ENCODE assay signal across 2 cellular contexts in genomic region chr11:78213526-78214330, GRCh38.
TF ChIP-seq lines count a peak whose summit lies in the region.

No MANE protein-coding gene starts in this region.

TF ChIP-seq in endothelial cell of umbilical vein, 7 proteins besides CTCF, POLR2A, EP300 and RAD21:
- no peak for TF ChIP-seq MYC (IDR thresholded peaks at IDR 0.05; ENCODE audit: low read depth, low read length)
- no peak for TF ChIP-seq FOS (IDR thresholded peaks at IDR 0.05; ENCODE audit: borderline replicate concordance, insufficient read depth, low read length)
- TF ChIP-seq, protein P1, sequence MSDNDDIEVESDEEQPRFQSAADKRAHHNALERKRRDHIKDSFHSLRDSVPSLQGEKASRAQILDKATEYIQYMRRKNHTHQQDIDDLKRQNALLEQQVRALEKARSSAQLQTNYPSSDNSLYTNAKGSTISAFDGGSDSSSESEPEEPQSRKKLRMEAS (IDR thresholded peaks at IDR 0.05; ENCODE audit: insufficient read depth, insufficient read length): no peak
- TF ChIP-seq EZH2 (IDR thresholded peaks at IDR 0.05; ENCODE audit: borderline replicate concordance, low read depth, low read length, severe bottlenecking): no peak
- no peak for TF ChIP-seq POLR2AphosphoS5 (IDR thresholded peaks at IDR 0.05; ENCODE audit: insufficient read depth, low read depth, low read length)
- no peak for TF ChIP-seq JUN (IDR thresholded peaks at IDR 0.05; ENCODE audit: borderline replicate concordance, insufficient read depth, insufficient read length, low read depth)
- TF ChIP-seq GATA2 (IDR thresholded peaks at IDR 0.05; ENCODE audit: insufficient read depth, insufficient read length, low read depth, low read length): no peak

TF ChIP-seq in SK-N-SH, 30 proteins besides CTCF, POLR2A, EP300 and RAD21:
- TF ChIP-seq PBX3 (IDR thresholded peaks at IDR 0.05): no peak
- no peak for TF ChIP-seq IRF3 (IDR thresholded peaks at IDR 0.05; ENCODE audit: low read depth, low read length)
- TF ChIP-seq FOXJ3 (CRISPR knock-in tag; IDR thresholded peaks at IDR 0.05): no peak
- TF ChIP-seq, protein P1 (IDR thresholded peaks at IDR 0.05; ENCODE audit: low read depth): no peak
- TF ChIP-seq GABPA (IDR thresholded peaks at IDR 0.05; ENCODE audit: low read depth): no peak
- TF ChIP-seq ELF1 (IDR thresholded peaks at IDR 0.05): no peak
